ENCODE assay signal across 20 cellular contexts in genomic region chr6:150345786-150346185, GRCh38. TPM values are rescaled to one million over a fixed set of nuclear protein-coding genes. Genes with fewer than 3 reads are reported as not detected.
DNase-seq lines count a peak whose midpoint lies in the region; TF ChIP-seq lines count a peak whose summit lies in the region.
"Had no signal": no experiment of that assay in that cellular context is flagged by ENCODE, and none has a peak within 500 bp of the region (broad histone marks: within the 10 kb centered on the region; RNA-seq: fewer than 3 reads in every experiment).

No MANE protein-coding gene starts in this region.

- no peaks in the 10 kb centered on the region for H3K27me3 Mint-ChIP-seq in endodermal cell (ENCODE audit: insufficient read depth)

- no peaks in the 10 kb centered on the region for H3K9me3 Mint-ChIP-seq in endodermal cell

- H3K9ac ChIP-seq in GM23248 (no peak overlapping the region), endodermal cell (ENCODE audit: extremely low read depth, low read length, poor library complexity, severe bottlenecking) (no peak overlapping the region)

- no peaks in the 10 kb centered on the region for H3K79me2 ChIP-seq in GM23248 (ENCODE audit: insufficient read depth)

- H3K36me3 ChIP-seq in GM23248 (ENCODE audit: low read depth) = no peaks in the 10 kb centered on the region
- H3K36me3 ChIP-seq in BE2C = no peaks in the 10 kb centered on the region
- H3K36me3 ChIP-seq in endodermal cell (ENCODE audit: control insufficient read depth, insufficient read depth, low read length) = no peaks in the 10 kb centered on the region

- in situ Hi-C loops in GM23248 (cut with MboI) = no loop called here

- H3K27me3 ChIP-seq in GM23248 (replicated peaks; ENCODE audit: insufficient read depth) (no peaks in the 10 kb centered on the region), BE2C (no peaks in the 10 kb centered on the region), endodermal cell (ENCODE audit: control insufficient read depth, insufficient read depth, low read length, poor library complexity, severe bottlenecking) (no peaks in the 10 kb centered on the region)

- H3K4me1 ChIP-seq in GM23248 (ENCODE audit: insufficient read depth) = peaks cover 21% of the 10 kb centered on the region
- H3K4me1 ChIP-seq in BE2C = no peaks in the 10 kb centered on the region
- no peaks in the 10 kb centered on the region for H3K4me1 ChIP-seq in endodermal cell (ENCODE audit: control insufficient read depth, insufficient read depth, low read length)
- H3K4me1 ChIP-seq: A549 had no signal

- no peak overlapping the region for H3K27ac Mint-ChIP-seq in endodermal cell

- DNase-seq in A172 (ENCODE audit: low spot score) (peak; percentile 51), GM23248 (peak; percentile 67), RPMI7951 (ENCODE audit: low read depth) (peak; percentile 16), fibroblast of mammary gland (ENCODE audit: low read depth) (peak; percentile 22), head of caudate nucleus (no peak), BE2C (no peak), endodermal cell (no peak), iPS-NIHi11 (ENCODE audit: low spot score) (no peak)
- DNase-seq: DND-41, IMR-90, Karpas-422, MM.1S, NCI-H187, NCI-H2171 treated with DMSO at 0.1 percent for 48 hours, NCI-H748 treated with DMSO at 0.1 percent for 48 hours had no signal

- no peaks in the 10 kb centered on the region for H3K9me2 ChIP-seq in GM23248 (ENCODE audit: insufficient read depth)

- H3F3A ChIP-seq in GM23248 (ENCODE audit: insufficient read depth) = peaks cover 13% of the 10 kb centered on the region

- no peak overlapping the region for H3K4me3 Mint-ChIP-seq in endodermal cell

- H3K4me2 ChIP-seq in GM23248 (ENCODE audit: unreplicated experiment) = no peak overlapping the region
- H3K4me2 ChIP-seq: A549 had no signal

- 46 to 48% methylated on average over 2 of the region's 2 CpGs for WGBS in GM23248 (ENCODE audit: low coverage in 1 of 2, low lambda C conversion rate in 2 of 2, missing lambda C conversion rate in 2 of 2), 2 experiments
- WGBS in endodermal cell (ENCODE audit: insufficient coverage in 1 of 2, insufficient read length in 1 of 2), 2 experiments = 90 to 96% methylated on average over 2 of the region's 2 CpGs

- H3K27ac ChIP-seq in GM23248 (no peak overlapping the region), endodermal cell (ENCODE audit: low read depth, low read length) (no peak overlapping the region)
- H3K27ac ChIP-seq: A549, C4-2B, SK-N-MC had no signal

- H3K36me3 Mint-ChIP-seq in endodermal cell (ENCODE audit: low read depth) = no peaks in the 10 kb centered on the region

- H3K4me3 ChIP-seq in GM23248 = no peak overlapping the region
- no peak overlapping the region for H3K4me3 ChIP-seq in fibroblast of mammary gland (ENCODE audit: control insufficient read depth, low read depth, low read length)
- no peak overlapping the region for H3K4me3 ChIP-seq in BE2C (ENCODE audit: low read depth, low read length)
- H3K4me3 ChIP-seq in endodermal cell (ENCODE audit: low read length) = no peak overlapping the region
- H3K4me3 ChIP-seq: A549, SK-N-MC had no signal

- H2AFZ ChIP-seq in GM23248 = no peak overlapping the region

- H3K9me3 ChIP-seq in GM23248 (ENCODE audit: low read depth) = no peaks in the 10 kb centered on the region
- no peaks in the 10 kb centered on the region for H3K9me3 ChIP-seq in BE2C
- H3K9me3 ChIP-seq in endodermal cell (ENCODE audit: control insufficient read depth, low read length) = no peaks in the 10 kb centered on the region
- H3K9me3 ChIP-seq: A549 had no signal

- no peaks in the 10 kb centered on the region for H4K20me1 ChIP-seq in GM23248 (ENCODE audit: insufficient read depth)

- H3K4me1 Mint-ChIP-seq in endodermal cell = no peaks in the 10 kb centered on the region

- TF ChIP-seq CTCF in fibroblast of mammary gland (conservative IDR thresholded peaks at IDR 0.05; ENCODE audit: control insufficient read depth, insufficient read depth, low read depth, low read length) (no peak), BE2C (IDR thresholded peaks at IDR 0.05; ENCODE audit: low read depth, low read length) (no peak), endodermal cell (conservative IDR thresholded peaks at IDR 0.05) (no peak)

- intact Hi-C loops in head of caudate nucleus (cut with DNase I) = no loop called here

RNA-seq across cellular contexts. Expression of gene IYD, which starts 23.0 kb away (rescaled TPM):
- 0.19 TPM in 1 of 2 replicates, not detected in the other for total RNA-seq in A172 (2014; rRNA removed; shearing (Covaris generic))
- total RNA-seq in GM23248 (2014; rRNA removed; shearing (Covaris generic)) = not detected in 2 replicates
- polyA plus RNA-seq in GM23248 (2016; fragmentation: Nextera tagmentation; extraction: Ambion mirVana) = not detected in 2 replicates
- not detected in 2 replicates for total RNA-seq in RPMI7951 (2014; rRNA removed; shearing (Covaris generic))
- polyA plus RNA-seq in BE2C (2012; ENCODE audit: insufficient read depth, insufficient read length, low read depth) = not detected
- total RNA-seq in endodermal cell = not detected
- not detected for polyA plus RNA-seq in endodermal cell (2013, experiment 1 of 2)
- polyA plus RNA-seq in endodermal cell (2013, experiment 2 of 2) = not detected
- total RNA-seq: IMR-90, NCI-H460, Right ventricle myocardium inferior had no signal
- polyA plus RNA-seq: IMR-90 had no signal

Comparison
In these comparisons a context has a peak if more than half of its experiments do, and no peak if none do; other contexts are left out.
1. DNase-seq: peak in A172 (single experiment), GM23248 (single experiment), RPMI7951 (single experiment) and fibroblast of mammary gland (single experiment); none in head of caudate nucleus (0 of 42), BE2C (single experiment), endodermal cell (single experiment) and iPS-NIHi11 (single experiment).